In genomic region chr12:93019911-93020224, GRCh38 we compare ENCODE assay signal across 17 cellular contexts.
A peak's percentile ranks its signal among the peaks of the same experiment; 100 is the strongest.
DNase-seq lines count a peak whose midpoint lies in the region; TF ChIP-seq lines count a peak whose summit lies in the region.
"Had no signal": no experiment of that assay in that cellular context is flagged by ENCODE, and none has a peak within 500 bp of the region (broad histone marks: within the 10 kb centered on the region; RNA-seq: fewer than 3 reads in every experiment).

No MANE protein-coding gene starts in this region.

- no peaks in the 10 kb centered on the region for H3F3A ChIP-seq in MM.1S (ENCODE audit: insufficient read depth, low read length)

- WGBS in urinary bladder: 86% methylated on average over 2 of the region's 2 CpGs

- no peak overlapping the region for H3K4me3 ChIP-seq in Peyer's patch
- no peak overlapping the region for H3K4me3 ChIP-seq in urinary bladder (ENCODE audit: low read depth, low read length)
- no peak overlapping the region for H3K4me3 ChIP-seq in MM.1S (ENCODE audit: low read length)
- H3K4me3 ChIP-seq: thoracic aorta had no signal

- CTCF ChIA-PET in HEK293T (lab: Yijun Ruan, JAX): interaction anchor here (0.6 to 1.5 kb wide), 4 partner anchors 11 to 99 kb away, joined by 3 to 4 read pairs (median 4); no protein-coding TSS in a partner anchor

- peaks cover 32% of the 10 kb centered on the region for H3K4me1 Mint-ChIP-seq in nephron progenitor cell
- no peaks in the 10 kb centered on the region for H3K4me1 Mint-ChIP-seq in activated CD4-positive, alpha-beta T cell treated with anti-CD3 and anti-CD28 coated beads, Interleukin-2, amount 10 ng/mL, durations not matched to agents 24 days and 14 days

- H3K27ac ChIP-seq in Peyer's patch (peak overlapping the region in 3 of 4 donors; percentile 40 to 85 (median 77)), epithelial cell of prostate (peak overlapping the region; percentile 40), urinary bladder (ENCODE audit: low read depth) (peak overlapping the region; percentile 24), MM.1S (ENCODE audit: low read length) (no peak overlapping the region)
- H3K27ac ChIP-seq: thoracic aorta, WERI-Rb-1 had no signal

- no peaks in the 10 kb centered on the region for H3K9me3 ChIP-seq in Peyer's patch
- H3K9me3 ChIP-seq in MM.1S (replicated peaks; ENCODE audit: insufficient read depth, low read length): no peaks in the 10 kb centered on the region
- H3K9me3 ChIP-seq: thoracic aorta had no signal

- TF ChIP-seq CTCF in Peyer's patch (IDR thresholded peaks at IDR 0.05) (no peak), nephron progenitor cell (IDR thresholded peaks at IDR 0.05) (no peak), MM.1S (IDR thresholded peaks at IDR 0.05; ENCODE audit: low read length) (no peak)

- no peak overlapping the region for H3K4me3 Mint-ChIP-seq in nephron progenitor cell
- no peak overlapping the region for H3K4me3 Mint-ChIP-seq in activated CD4-positive, alpha-beta T cell treated with anti-CD3 and anti-CD28 coated beads, Interleukin-2, amount 10 ng/mL, durations not matched to agents 24 days and 14 days

- POLR2A ChIA-PET in HEK293T (lab: Yijun Ruan, JAX): no interaction called here

- H4K20me1 ChIP-seq in MM.1S (ENCODE audit: insufficient read depth, low read length): no peaks in the 10 kb centered on the region

- H3K36me3 Mint-ChIP-seq in nephron progenitor cell (ENCODE audit: low read depth): no peaks in the 10 kb centered on the region
- no peaks in the 10 kb centered on the region for H3K36me3 Mint-ChIP-seq in activated CD4-positive, alpha-beta T cell treated with anti-CD3 and anti-CD28 coated beads, Interleukin-2, amount 10 ng/mL, durations not matched to agents 24 days and 14 days (ENCODE audit: low read depth)

- no peaks in the 10 kb centered on the region for H3K27me3 ChIP-seq in Peyer's patch
- H3K27me3 ChIP-seq in MM.1S (replicated peaks; ENCODE audit: insufficient read depth, low read length): no peaks in the 10 kb centered on the region

- no peaks in the 10 kb centered on the region for H3K9me2 ChIP-seq in MM.1S (replicated peaks; ENCODE audit: insufficient read depth, low read length)

- H3K4me1 ChIP-seq in Peyer's patch: peaks cover 0 to 27% (median 1%) of the 10 kb centered on the region in 4 donors
- H3K4me1 ChIP-seq in urinary bladder (ENCODE audit: insufficient read depth): no peaks in the 10 kb centered on the region
- H3K4me1 ChIP-seq in MM.1S (ENCODE audit: low read length): no peaks in the 10 kb centered on the region

- no peaks in the 10 kb centered on the region for H3K36me3 ChIP-seq in Peyer's patch
- H3K36me3 ChIP-seq in urinary bladder (ENCODE audit: insufficient read depth): no peaks in the 10 kb centered on the region
- H3K36me3 ChIP-seq in MM.1S (replicated peaks; ENCODE audit: insufficient read depth, low read length): no peaks in the 10 kb centered on the region
- H3K36me3 ChIP-seq: thoracic aorta, WERI-Rb-1 had no signal

- peak overlapping the region; percentile 38 for H3K27ac Mint-ChIP-seq in nephron progenitor cell
- H3K27ac Mint-ChIP-seq in activated CD4-positive, alpha-beta T cell treated with anti-CD3 and anti-CD28 coated beads, Interleukin-2, amount 10 ng/mL, durations not matched to agents 24 days and 14 days: no peak overlapping the region

- DNase-seq in Peyer's patch (peak in 2 of 3 donors; percentile 75 to 79), epithelial cell of prostate (ENCODE audit: low read depth, low spot score) (no peak), nephron progenitor cell (no peak), HEK293T (ENCODE audit: extremely low spot score) (no peak), MM.1S (no peak)
- DNase-seq in activated CD4-positive, alpha-beta T cell treated with anti-CD3 and anti-CD28 coated beads, Interleukin-2, amount 10 ng/mL, durations not matched to agents 24 days and 14 days: no peak
- DNase-seq: activated CD4-positive, alpha-beta T cell treated with anti-CD3 and anti-CD28 coated beads, Interleukin-2, amount 50 U/mL, for 48 hours; activated naive CD4-positive, alpha-beta T cell; anterior cingulate cortex; mammary epithelial cell; NCI-H1092; NCI-H2029 treated with DMSO at 0.1 percent for 48 hours; NCI-H524; SHP77 treated with DMSO at 0.1 percent for 48 hours; WERI-Rb-1 had no signal

- intact Hi-C loops in activated CD4-positive, alpha-beta T cell treated with anti-CD3 and anti-CD28 coated beads, Interleukin-2, amount 10 ng/mL, durations not matched to agents 24 days and 14 days (cut with micrococcal nuclease): loop anchor here (10.0 kb wide), 1 partner anchor 75 kb away; no protein-coding TSS in a partner anchor

- H3K9me3 Mint-ChIP-seq in nephron progenitor cell: no peaks in the 10 kb centered on the region
- no peaks in the 10 kb centered on the region for H3K9me3 Mint-ChIP-seq in activated CD4-positive, alpha-beta T cell treated with anti-CD3 and anti-CD28 coated beads, Interleukin-2, amount 10 ng/mL, durations not matched to agents 24 days and 14 days

- no peak for TF ChIP-seq POLR2A in Peyer's patch (IDR thresholded peaks at IDR 0.05)

- H3K27me3 Mint-ChIP-seq in nephron progenitor cell (ENCODE audit: low read depth, poor library complexity): no peaks in the 10 kb centered on the region
- H3K27me3 Mint-ChIP-seq in activated CD4-positive, alpha-beta T cell treated with anti-CD3 and anti-CD28 coated beads, Interleukin-2, amount 10 ng/mL, durations not matched to agents 24 days and 14 days: no peaks in the 10 kb centered on the region

- H3K4me2 ChIP-seq in MM.1S (ENCODE audit: low read depth, low read length): no peak overlapping the region

- H2AFZ ChIP-seq in MM.1S (ENCODE audit: low read length): no peak overlapping the region

- no peak overlapping the region for H3K9ac ChIP-seq in MM.1S (ENCODE audit: low read length)

- no peaks in the 10 kb centered on the region for H3K79me2 ChIP-seq in MM.1S (ENCODE audit: low read length)

TF ChIP-seq in HEK293T, 16 proteins besides CTCF, POLR2A, EP300 and RAD21:
- TF ChIP-seq NFRKB (IDR thresholded peaks at IDR 0.05) (no peak), SP1 (IDR thresholded peaks at IDR 0.05) (no peak), FOXA1 (IDR thresholded peaks at IDR 0.05) (no peak), LEF1 (IDR thresholded peaks at IDR 0.05; ENCODE audit: borderline replicate concordance) (no peak), HDGF (IDR thresholded peaks at IDR 0.05; ENCODE audit: borderline replicate concordance) (no peak), SUZ12 (IDR thresholded peaks at IDR 0.05) (no peak), CTBP1 (IDR thresholded peaks at IDR 0.05; ENCODE audit: borderline replicate concordance) (no peak), BHLHE40 (IDR thresholded peaks at IDR 0.05; ENCODE audit: borderline replicate concordance) (no peak), ZNF384 (IDR thresholded peaks at IDR 0.05) (no peak)

Comparison
In these comparisons a context has a peak if more than half of its experiments do, and no peak if none do; other contexts are left out.
1. DNase-seq: peak in Peyer's patch (2 of 3); none in epithelial cell of prostate (single experiment), nephron progenitor cell (single experiment), HEK293T (single experiment), activated CD4-positive, alpha-beta T cell treated with anti-CD3 and anti-CD28 coated beads, Interleukin-2, amount 10 ng/mL, durations not matched to agents 24 days and 14 days (single experiment) and MM.1S (single experiment).